Comparison of ENCODE assay signal across 11 cellular contexts in the genomic region with DNA sequence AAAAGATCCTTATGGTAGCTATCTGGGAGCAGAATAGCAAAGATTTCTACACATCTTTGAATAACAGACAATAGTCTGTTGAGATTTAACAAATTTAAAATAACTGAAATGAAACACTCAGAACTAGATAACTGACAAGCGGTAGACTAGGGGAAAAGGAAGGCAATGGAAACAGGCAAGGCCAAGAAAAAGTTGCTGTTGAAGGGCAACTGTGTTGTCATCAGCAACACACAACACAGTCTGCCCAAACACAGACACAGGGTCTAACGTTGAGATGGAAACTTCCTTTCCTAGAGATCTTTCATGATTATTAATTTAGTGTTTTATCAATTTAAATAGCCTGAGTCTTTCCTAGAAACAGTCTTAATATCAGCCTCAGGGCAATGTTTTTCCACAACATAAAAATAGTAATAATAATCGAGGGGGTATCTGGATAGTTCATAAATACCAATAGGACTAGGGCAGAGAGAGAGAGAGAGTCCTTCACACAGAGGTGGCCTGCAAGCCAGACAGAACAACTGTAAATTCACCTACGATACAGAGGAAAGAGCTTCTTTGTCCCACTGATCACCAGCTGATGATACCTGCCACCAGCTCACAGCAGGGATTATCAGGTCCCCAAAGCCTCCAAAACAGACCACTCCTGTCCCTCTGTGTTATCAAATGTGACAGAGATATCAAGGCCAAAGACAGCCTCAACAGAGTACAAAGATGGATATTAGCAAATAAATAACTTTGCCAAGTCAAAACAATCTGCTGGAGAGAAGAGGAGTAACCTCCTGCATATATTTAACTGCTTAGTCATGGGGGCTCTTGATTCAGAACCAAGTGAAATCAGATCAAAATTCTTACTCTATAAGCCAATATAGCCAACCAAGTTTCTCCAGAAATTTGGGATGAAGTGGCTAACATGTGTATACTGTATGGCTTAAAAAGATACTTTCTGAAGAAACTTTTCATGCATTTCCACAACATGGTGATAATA.
A peak's percentile ranks its signal among the peaks of the same experiment; 100 is the strongest.
DNase-seq lines count a peak whose midpoint lies in the region; ATAC-seq and TF ChIP-seq lines count a peak whose summit lies in the region.
"Had no signal": no experiment of that assay in that cellular context is flagged by ENCODE, and none has a peak within 500 bp of the region (broad histone marks: within the 10 kb centered on the region; RNA-seq: fewer than 3 reads in every experiment).

No MANE protein-coding gene starts in this region.

- no peaks in the 10 kb centered on the region for H3K27me3 ChIP-seq in endodermal cell (ENCODE audit: control insufficient read depth, insufficient read depth, low read length, poor library complexity, severe bottlenecking)
- H3K27me3 ChIP-seq: esophagus squamous epithelium, upper lobe of left lung had no signal

- H3K4me1 Mint-ChIP-seq in endodermal cell (peaks cover 65% of the 10 kb centered on the region), neural crest cell (peaks cover 19% of the 10 kb centered on the region)

- H3K27ac Mint-ChIP-seq in endodermal cell (peak overlapping the region; percentile 94), neural crest cell (ENCODE audit: unreplicated experiment) (peak overlapping the region; percentile 60)

- H3K36me3 Mint-ChIP-seq in endodermal cell (ENCODE audit: low read depth) = peaks cover 6% of the 10 kb centered on the region
- no peaks in the 10 kb centered on the region for H3K36me3 Mint-ChIP-seq in neural crest cell (ENCODE audit: low read depth)

- 50% methylated on average over 3 of the region's 4 CpGs; no CpG with 5 or more reads in 1 of the 2 experiments for WGBS in endodermal cell (ENCODE audit: insufficient coverage in 1 of 2, insufficient read length in 1 of 2), 2 experiments

- peak; percentile 41 for DNase-seq in ELR (ENCODE audit: low read depth)
- peak; percentile 48 for DNase-seq in NCI-H82 treated with DMSO at 0.1 percent for 48 hours (lab: John Stamatoyannopoulos, UW; ENCODE audit: unreplicated experiment)
- DNase-seq in endodermal cell = peak; percentile 65
- no peak for DNase-seq in neural crest cell (ENCODE audit: low read depth, low spot score)
- DNase-seq in COR-L47 (lab: John Stamatoyannopoulos, UW) = no peak
- no peak for DNase-seq in NK-92 (lab: John Stamatoyannopoulos, UW; ENCODE audit: unreplicated experiment)
- no peak for DNase-seq in coronary artery (ENCODE audit: low spot score)
- DNase-seq: esophagus squamous epithelium, upper lobe of left lung had no signal

- H3K27ac ChIP-seq in endodermal cell (ENCODE audit: low read depth, low read length) (peak overlapping the region; percentile 11), coronary artery (peak overlapping the region in 1 of 2 donors; percentile 11)
- H3K27ac ChIP-seq: esophagus squamous epithelium, KMS-11 had no signal

- H3K9ac ChIP-seq in endodermal cell (ENCODE audit: extremely low read depth, low read length, poor library complexity, severe bottlenecking) = peak overlapping the region; percentile 28
- H3K9ac ChIP-seq: KMS-11 had no signal

- H3K9me3 ChIP-seq in endodermal cell (ENCODE audit: control insufficient read depth, low read length) = no peaks in the 10 kb centered on the region
- H3K9me3 ChIP-seq: esophagus squamous epithelium, upper lobe of left lung had no signal

- H3K9me3 Mint-ChIP-seq in endodermal cell (no peaks in the 10 kb centered on the region), neural crest cell (no peaks in the 10 kb centered on the region)

- no peak for ATAC-seq in GM21528 (IDR thresholded peaks at IDR 0.05; ENCODE audit: low FRiP score, unreplicated experiment)

- peaks cover 6% of the 10 kb centered on the region for H3K36me3 ChIP-seq in endodermal cell (ENCODE audit: control insufficient read depth, insufficient read depth, low read length)
- H3K36me3 ChIP-seq: esophagus squamous epithelium, upper lobe of left lung had no signal

- H3K4me3 Mint-ChIP-seq in endodermal cell = no peak overlapping the region
- no peak overlapping the region for H3K4me3 Mint-ChIP-seq in neural crest cell

- H3K27me3 Mint-ChIP-seq in endodermal cell (ENCODE audit: insufficient read depth) (no peaks in the 10 kb centered on the region), neural crest cell (ENCODE audit: low read depth) (no peaks in the 10 kb centered on the region)

- H3K4me3 ChIP-seq in endodermal cell (ENCODE audit: low read length) (peak overlapping the region; percentile 58), coronary artery (no peak overlapping the region)
- H3K4me3 ChIP-seq: esophagus squamous epithelium, upper lobe of left lung had no signal

- peaks cover 16% of the 10 kb centered on the region for H3K4me1 ChIP-seq in endodermal cell (ENCODE audit: control insufficient read depth, insufficient read depth, low read length)

- TF ChIP-seq CTCF in endodermal cell (conservative IDR thresholded peaks at IDR 0.05) (no peak), neural crest cell (conservative IDR thresholded peaks at IDR 0.05) (no peak), coronary artery (IDR thresholded peaks at IDR 0.05) (no peak)

Comparison
In these comparisons a context has a peak if more than half of its experiments do, and no peak if none do; other contexts are left out.
1. DNase-seq: peak in ELR (single experiment), NCI-H82 treated with DMSO at 0.1 percent for 48 hours (single experiment) and endodermal cell (single experiment); none in neural crest cell (single experiment), COR-L47 (single experiment), NK-92 (single experiment) and coronary artery (single experiment).